Comparison of ENCODE assay signal across 14 cellular contexts in genomic region chr13:99766641-99767045, GRCh38.
DNase-seq lines count a peak whose midpoint lies in the region; ATAC-seq and TF ChIP-seq lines count a peak whose summit lies in the region.
"Had no signal": no experiment of that assay in that cellular context is flagged by ENCODE, and none has a peak within 500 bp of the region (broad histone marks: within the 10 kb centered on the region; RNA-seq: fewer than 3 reads in every experiment).

No MANE protein-coding gene starts in this region.

- TF ChIP-seq EP300 in SK-N-SH (IDR thresholded peaks at IDR 0.05; ENCODE audit: borderline replicate concordance in 1 of 2, low read depth in 1 of 2, low read length in 1 of 2), result no peak

- CTCF ChIA-PET in SK-N-SH (lab: Yijun Ruan, JAX), result no interaction called here

- H3K9me2 ChIP-seq in SK-N-SH, result no peaks in the 10 kb centered on the region

- H3K27me3 ChIP-seq in SK-N-SH (ENCODE audit: insufficient read depth), result no peaks in the 10 kb centered on the region
- H3K27me3 ChIP-seq: transverse colon had no signal

- H3K4me2 ChIP-seq in SK-N-SH, result no peak overlapping the region

- no peak for ATAC-seq in SK-N-SH treated with all-trans-retinoic acid at 6 μM for 48 hours
- ATAC-seq: activated T-cell treated with anti-CD3 and anti-CD28 coated beads, Interleukin-2, amount 50 U/mL, for 4 hours had no signal

- no peaks in the 10 kb centered on the region for H3K36me3 ChIP-seq in SK-N-SH (replicated peaks in 1 of 2; ENCODE audit: control insufficient read depth in 1 of 2, insufficient read depth in 2 of 2, low read length in 1 of 2)
- H3K36me3 ChIP-seq: transverse colon had no signal

- H3K4me3 ChIP-seq in SK-N-SH (ENCODE audit: low read depth in 2 of 2, low read length in 1 of 2), result no peak overlapping the region
- no peak overlapping the region for H3K4me3 ChIP-seq in choroid plexus epithelial cell (ENCODE audit: low read depth, low read length)
- no peak overlapping the region for H3K4me3 ChIP-seq in retinal pigment epithelial cell (ENCODE audit: low read length)
- H3K4me3 ChIP-seq: transverse colon had no signal

- no peak overlapping the region for H3K9ac ChIP-seq in SK-N-SH

- H4K20me1 ChIP-seq in SK-N-SH (ENCODE audit: insufficient read depth), result no peaks in the 10 kb centered on the region

- H3K4me1 ChIP-seq in SK-N-SH (ENCODE audit: control insufficient read depth in 1 of 2, insufficient read depth in 2 of 2, low read depth in 1 of 2, low read length in 1 of 2), result no peaks in the 10 kb centered on the region
- H3K4me1 ChIP-seq: transverse colon had no signal

- TF ChIP-seq RAD21 in SK-N-SH (IDR thresholded peaks at IDR 0.05; ENCODE audit: low read length), result peak; percentile 40; the same call in 1 of the 2 replicates

- DNase-seq in SK-N-SH (no peak), NCI-H69 (lab: John Stamatoyannopoulos, UW) (peak; percentile 70), choroid plexus epithelial cell (ENCODE audit: low read depth) (peak; percentile 23), retinal pigment epithelial cell (ENCODE audit: low read depth) (no peak), SIG-M5 treated with dmso at 0.1 percent for 504 hours (lab: John Stamatoyannopoulos, UW; ENCODE audit: unreplicated experiment) (no peak), UCSD-AML1 (lab: John Stamatoyannopoulos, UW; ENCODE audit: unreplicated experiment) (no peak), ecto neural progenitor cell (ENCODE audit: low spot score) (no peak)
- DNase-seq: activated CD4-positive, CD25-positive, alpha-beta regulatory T cell treated with anti-CD3 and anti-CD28 coated beads, Interleukin-2, amount 50 U/mL, for 72 hours; activated T-cell treated with anti-CD3 and anti-CD28 coated beads, Interleukin-2, amount 50 U/mL, for 4 hours; GF-D8; NCI-H187; transverse colon had no signal

- peaks cover 4% of the 10 kb centered on the region; the same call in 1 of the 2 replicates for H3K9me3 ChIP-seq in SK-N-SH

- WGBS in SK-N-SH (ENCODE audit: low lambda C conversion rate), result 43% methylated on average over 2 of the region's 2 CpGs

- H3K79me2 ChIP-seq in SK-N-SH (ENCODE audit: insufficient read depth), result no peaks in the 10 kb centered on the region

- no peak overlapping the region for H3K27ac ChIP-seq in SK-N-SH (ENCODE audit: low read depth in 2 of 2, low read length in 1 of 2)
- H3K27ac ChIP-seq: RWPE1, transverse colon had no signal

- POLR2A ChIA-PET in SK-N-SH (lab: Yijun Ruan, JAX), result no interaction called here

- no peaks in the 10 kb centered on the region for H3F3A ChIP-seq in SK-N-SH (replicated peaks; ENCODE audit: insufficient read depth)

- H2AFZ ChIP-seq in SK-N-SH (ENCODE audit: low read depth), result no peak overlapping the region

- TF ChIP-seq CTCF in SK-N-SH (IDR thresholded peaks at IDR 0.05) (no peak), choroid plexus epithelial cell (conservative IDR thresholded peaks at IDR 0.05; ENCODE audit: low read depth, low read length) (peak; percentile 39), retinal pigment epithelial cell (conservative IDR thresholded peaks at IDR 0.05; ENCODE audit: low read depth, low read length) (peak; percentile 53)

TF ChIP-seq in SK-N-SH, 30 proteins besides CTCF, POLR2A, EP300 and RAD21:
- TF ChIP-seq FOXJ3 (CRISPR knock-in tag; IDR thresholded peaks at IDR 0.05) (no peak), SMC3 (IDR thresholded peaks at IDR 0.05; ENCODE audit: low read depth, low read length) (no peak), RCOR1 (IDR thresholded peaks at IDR 0.05; ENCODE audit: low read length) (no peak), TAF1 (IDR thresholded peaks at IDR 0.05; ENCODE audit: borderline replicate concordance, low read depth, low read length) (no peak), NRF1 (IDR thresholded peaks at IDR 0.05; ENCODE audit: low read depth, low read length) (no peak), TCF12 (IDR thresholded peaks at IDR 0.05) (no peak), RFX5 (IDR thresholded peaks at IDR 0.05; ENCODE audit: low read length) (no peak), USF2 (IDR thresholded peaks at IDR 0.05; ENCODE audit: borderline replicate concordance, low read depth, low read length) (no peak), POLR2AphosphoS5 (IDR thresholded peaks at IDR 0.05; ENCODE audit: low read depth, low read length) (no peak), ZBTB33 (IDR thresholded peaks at IDR 0.05; ENCODE audit: borderline replicate concordance, low read depth) (no peak), ELF1 (IDR thresholded peaks at IDR 0.05) (no peak), GABPA (IDR thresholded peaks at IDR 0.05; ENCODE audit: low read depth) (no peak), RXRA (IDR thresholded peaks at IDR 0.05; ENCODE audit: borderline replicate concordance, low read depth) (no peak), TEAD4 (IDR thresholded peaks at IDR 0.05; ENCODE audit: borderline replicate concordance, insufficient read depth) (no peak)

TF ChIP-seq in SK-N-SH treated with all-trans-retinoic acid at 6 μM for 48 hours, 23 proteins besides CTCF, POLR2A, EP300 and RAD21:
- TF ChIP-seq RARB (CRISPR knock-in tag; IDR thresholded peaks at IDR 0.05) (no peak), PPARA (CRISPR knock-in tag; IDR thresholded peaks at IDR 0.05; ENCODE audit: borderline replicate concordance) (no peak), TSHZ2 (CRISPR knock-in tag; IDR thresholded peaks at IDR 0.05) (no peak)
TF ChIP-seq in SK-N-SH treated with all-trans-retinoic acid at 6 μM for 48 hours: peak in this region for 0.

Comparison
In these comparisons a context has a peak if more than half of its experiments do, and no peak if none do; other contexts are left out.
1. DNase-seq: peak in NCI-H69 (single experiment) and choroid plexus epithelial cell (single experiment); none in SK-N-SH (single experiment), retinal pigment epithelial cell (single experiment), SIG-M5 treated with dmso at 0.1 percent for 504 hours (single experiment), UCSD-AML1 (single experiment) and ecto neural progenitor cell (single experiment).